8 cellular contexts compared by ENCODE assay signal in genomic region chr22:32926600-32926999, GRCh38.
DNase-seq lines count a peak whose midpoint lies in the region; ATAC-seq and TF ChIP-seq lines count a peak whose summit lies in the region.

No MANE protein-coding gene starts in this region.

- DNase-seq in stimulated activated CD4-positive, alpha-beta T cell treated with anti-CD3 and anti-CD28 coated beads, Interleukin-15, amount 100 ng/mL, for 24 hours: peak; percentile 23
- no peak for DNase-seq in stimulated activated CD4-positive, alpha-beta T cell treated with anti-CD3 and anti-CD28 coated beads, Interleukin-4, amount 100 ng/mL, for 24 hours
- no peak for DNase-seq in SK-N-SH
- no peak for DNase-seq in heart left ventricle
- DNase-seq in upper lobe of right lung: no peak
- no peak for DNase-seq in stimulated activated CD4-positive, alpha-beta T cell treated with anti-CD3 and anti-CD28 coated beads, Interleukin-2, amount 100 ng/mL, for 48 hours
- DNase-seq in NCI-H2029 (lab: John Stamatoyannopoulos, UW): no peak
- DNase-seq in NCI-H2081 (lab: John Stamatoyannopoulos, UW): no peak

- TF ChIP-seq EP300 in SK-N-SH (IDR thresholded peaks at IDR 0.05; ENCODE audit: borderline replicate concordance in 1 of 2, low read depth in 1 of 2, low read length in 1 of 2): no peak

- H3K36me3 ChIP-seq in SK-N-SH (replicated peaks in 1 of 2; ENCODE audit: control insufficient read depth in 1 of 2, insufficient read depth in 2 of 2, low read length in 1 of 2) (no peaks in the 10 kb centered on the region), heart left ventricle (no peaks in the 10 kb centered on the region), upper lobe of right lung (no peaks in the 10 kb centered on the region)

- CTCF ChIA-PET in SK-N-SH (lab: Yijun Ruan, JAX): interaction anchor here (0.5 to 1.1 kb wide), 8 partner anchors 8 to 344 kb away, joined by 3 to 4 read pairs (median 3); no protein-coding TSS in a partner anchor

- no peaks in the 10 kb centered on the region for H3K79me2 ChIP-seq in SK-N-SH (ENCODE audit: insufficient read depth)

- peak; percentile 52 for TF ChIP-seq CTCF in SK-N-SH (IDR thresholded peaks at IDR 0.05)
- TF ChIP-seq CTCF in heart left ventricle (IDR thresholded peaks at IDR 0.05): peak; percentile 55 to 81 (median 64)
- peak; percentile 73 for TF ChIP-seq CTCF in upper lobe of right lung (IDR thresholded peaks at IDR 0.05)

- H3K27ac ChIP-seq in SK-N-SH (ENCODE audit: low read depth in 2 of 2, low read length in 1 of 2): no peak overlapping the region
- H3K27ac ChIP-seq in heart left ventricle: no peak overlapping the region
- no peak overlapping the region for H3K27ac ChIP-seq in upper lobe of right lung

- no peak overlapping the region for H2AFZ ChIP-seq in SK-N-SH (ENCODE audit: low read depth)

- no peak for TF ChIP-seq POLR2A in heart left ventricle (IDR thresholded peaks at IDR 0.05)

- H3K27me3 ChIP-seq in SK-N-SH (ENCODE audit: insufficient read depth): no peaks in the 10 kb centered on the region
- H3K27me3 ChIP-seq in heart left ventricle: no peaks in the 10 kb centered on the region
- no peaks in the 10 kb centered on the region for H3K27me3 ChIP-seq in upper lobe of right lung

- no peaks in the 10 kb centered on the region for H3K9me2 ChIP-seq in SK-N-SH

- intact Hi-C loops in heart left ventricle (cut with DNase I): loop anchor here in 9 of 10 donors (1.0 to 10.0 kb wide), 6 partner anchors 58 to 394 kb away; no protein-coding TSS in a partner anchor
- intact Hi-C loops in upper lobe of right lung (cut with DNase I): no loop called here

- no peak overlapping the region for H3K4me2 ChIP-seq in SK-N-SH

- TF ChIP-seq RAD21 in SK-N-SH (IDR thresholded peaks at IDR 0.05; ENCODE audit: low read length): peak; percentile 51

- ATAC-seq in heart left ventricle: peak in 2 of 4 donors; percentile 24 to 41
- peak; percentile 46 for ATAC-seq in upper lobe of right lung

- H3K4me1 ChIP-seq in SK-N-SH (ENCODE audit: control insufficient read depth in 1 of 2, insufficient read depth in 2 of 2, low read depth in 1 of 2, low read length in 1 of 2) (peaks cover 0 to 10% of the 10 kb centered on the region in 2 experiments; a peak in 1 of 4 replicates), heart left ventricle (no peaks in the 10 kb centered on the region), upper lobe of right lung (no peaks in the 10 kb centered on the region)

- WGBS in SK-N-SH (ENCODE audit: low lambda C conversion rate): 4% methylated on average over 1 of the region's 1 CpG
- WGBS in heart left ventricle, 4 donors: 30 to 42% (median 39%) methylated on average over 1 of the region's 1 CpG

- H3K9ac ChIP-seq in SK-N-SH: no peak overlapping the region

- POLR2A ChIA-PET in SK-N-SH (lab: Yijun Ruan, JAX): no interaction called here

- H4K20me1 ChIP-seq in SK-N-SH (ENCODE audit: insufficient read depth): no peaks in the 10 kb centered on the region

- H3K4me3 ChIP-seq in SK-N-SH (ENCODE audit: low read depth in 2 of 2, low read length in 1 of 2) (no peak overlapping the region), heart left ventricle (no peak overlapping the region), upper lobe of right lung (no peak overlapping the region)

- no peaks in the 10 kb centered on the region for H3F3A ChIP-seq in SK-N-SH (replicated peaks; ENCODE audit: insufficient read depth)

- H3K9me3 ChIP-seq in SK-N-SH (no peaks in the 10 kb centered on the region), heart left ventricle (no peaks in the 10 kb centered on the region), upper lobe of right lung (no peaks in the 10 kb centered on the region)

TF ChIP-seq in SK-N-SH, 30 proteins besides CTCF, POLR2A, EP300 and RAD21:
- no peak for TF ChIP-seq GATA2 (CRISPR knock-in tag; IDR thresholded peaks at IDR 0.05)
- peak; percentile 37; the same call in 1 of the 2 replicates for TF ChIP-seq SMC3 (IDR thresholded peaks at IDR 0.05; ENCODE audit: low read depth, low read length)
TF ChIP-seq in SK-N-SH: peak in this region for 1.
